Comparison of ENCODE assay signal across 8 cellular contexts in the genomic region with DNA sequence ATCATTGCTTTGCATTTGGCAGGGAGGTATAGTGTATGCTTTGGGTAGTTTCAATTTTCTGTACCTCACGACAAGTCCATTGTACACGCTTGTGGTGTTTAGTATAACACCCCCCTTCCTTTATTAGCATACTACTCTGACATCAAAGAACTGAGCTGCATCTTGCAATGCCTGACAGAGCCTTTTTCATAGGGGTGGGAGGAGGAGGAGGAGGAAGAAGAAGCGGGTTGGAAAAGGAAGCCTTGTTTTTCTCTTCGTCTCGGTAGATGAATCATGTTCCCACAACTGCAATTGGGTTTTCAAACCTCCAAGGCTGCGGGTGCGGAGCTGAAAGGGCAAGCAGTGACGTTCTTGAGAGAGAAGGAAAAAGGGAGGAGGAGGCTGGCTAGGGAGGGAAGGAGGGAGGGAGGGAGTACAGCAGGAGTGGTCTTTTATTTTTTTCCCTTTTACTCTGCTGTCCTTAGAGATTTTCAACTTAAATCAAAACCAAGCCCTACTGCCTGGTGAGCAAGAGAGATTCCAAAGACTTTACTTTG.
DNase-seq lines count a peak whose midpoint lies in the region; ATAC-seq and TF ChIP-seq lines count a peak whose summit lies in the region.

No MANE protein-coding gene starts in this region.

- H3F3A ChIP-seq in SK-N-SH (replicated peaks; ENCODE audit: insufficient read depth): peaks cover 22% of the 10 kb centered on the region

- no peaks in the 10 kb centered on the region for H3K27me3 Mint-ChIP-seq in CD14-positive monocyte (ENCODE audit: low read depth in 3 of 3)

- H3K9me2 ChIP-seq in SK-N-SH: no peaks in the 10 kb centered on the region

- intact Hi-C loops in CD14-positive monocyte (cut with micrococcal nuclease): no loop called here
- intact Hi-C loops in gastrocnemius medialis (cut with DNase I; ENCODE audit: low total_unique reads): loop anchor here (2.0 to 10.0 kb wide), 3 partner anchors 88 to 223 kb away; a partner anchor contains a TSS

- no peaks in the 10 kb centered on the region for H4K20me1 ChIP-seq in SK-N-SH (ENCODE audit: insufficient read depth)

- ATAC-seq in gastrocnemius medialis: peak; percentile 68 to 77
- no peak for ATAC-seq in GM18517 (IDR thresholded peaks at IDR 0.05; ENCODE audit: unreplicated experiment)

- CTCF ChIA-PET in SK-N-SH (lab: Yijun Ruan, JAX): interaction anchor here (0.5 to 2.0 kb wide), 3 partner anchors 18 to 133 kb away, joined by 3 to 5 read pairs (median 4); no protein-coding TSS in a partner anchor

- H3K4me1 ChIP-seq in SK-N-SH (ENCODE audit: control insufficient read depth in 1 of 2, insufficient read depth in 2 of 2, low read depth in 1 of 2, low read length in 1 of 2) (peaks cover 36 to 67% of the 10 kb centered on the region in 2 experiments), gastrocnemius medialis (peaks cover 88 to 99% of the 10 kb centered on the region in 2 donors)

- POLR2A ChIA-PET in SK-N-SH (lab: Yijun Ruan, JAX): no interaction called here

- no peaks in the 10 kb centered on the region for H3K9me3 Mint-ChIP-seq in CD14-positive monocyte

- H3K4me3 ChIP-seq in SK-N-SH (ENCODE audit: low read depth in 2 of 2, low read length in 1 of 2): peak overlapping the region; percentile 23 to 48; a peak in 3 of 4 replicates
- H3K4me3 ChIP-seq in gastrocnemius medialis: peak overlapping the region; percentile 41 to 67 (median 54)

- no peak for TF ChIP-seq CTCF in CD14-positive monocyte (IDR thresholded peaks at IDR 0.05)
- no peak for TF ChIP-seq CTCF in SK-N-SH (IDR thresholded peaks at IDR 0.05)
- no peak for TF ChIP-seq CTCF in gastrocnemius medialis (IDR thresholded peaks at IDR 0.05 in 4 of 5, conservative IDR thresholded peaks at IDR 0.05 in 1 of 5)

- no peaks in the 10 kb centered on the region for H3K9me3 ChIP-seq in SK-N-SH
- H3K9me3 ChIP-seq in gastrocnemius medialis: no peaks in the 10 kb centered on the region

- peak overlapping the region; percentile 37; the same call in 1 of the 2 replicates for H2AFZ ChIP-seq in SK-N-SH (ENCODE audit: low read depth)

- peak overlapping the region; percentile 49 for H3K9ac ChIP-seq in SK-N-SH

- H3K27me3 ChIP-seq in SK-N-SH (ENCODE audit: insufficient read depth): no peaks in the 10 kb centered on the region
- no peaks in the 10 kb centered on the region for H3K27me3 ChIP-seq in gastrocnemius medialis

- H3K36me3 Mint-ChIP-seq in CD14-positive monocyte: peaks cover 22 to 37% of the 10 kb centered on the region in 2 donors

- no peak for TF ChIP-seq RAD21 in SK-N-SH (IDR thresholded peaks at IDR 0.05; ENCODE audit: low read length)

- no peak overlapping the region for H3K27ac Mint-ChIP-seq in CD14-positive monocyte

- peak in 1 of 2 experiments; percentile 12; a peak in 1 of 4 replicates for TF ChIP-seq EP300 in SK-N-SH (IDR thresholded peaks at IDR 0.05; ENCODE audit: borderline replicate concordance in 1 of 2, low read depth in 1 of 2, low read length in 1 of 2)

- H3K79me2 ChIP-seq in SK-N-SH (ENCODE audit: insufficient read depth): peaks cover 48% of the 10 kb centered on the region

- TF ChIP-seq POLR2A in gastrocnemius medialis (IDR thresholded peaks at IDR 0.05): peak; percentile 54 to 78

- in situ Hi-C loops in gastrocnemius medialis (cut with MboI; ENCODE audit: low sequenced_read_pairs in 4 of 4): loop anchor here in 3 of 4 donors (10.0 to 25.0 kb wide), 2 partner anchors 86 to 218 kb away; no protein-coding TSS in a partner anchor

- 25% methylated on average over 8 of the region's 8 CpGs for WGBS in SK-N-SH (ENCODE audit: low lambda C conversion rate)

- no peak overlapping the region for H3K4me3 Mint-ChIP-seq in CD14-positive monocyte

- H3K4me1 Mint-ChIP-seq in CD14-positive monocyte: peaks cover 46% of the 10 kb centered on the region

- peak overlapping the region; percentile 90 to 95; a peak in 3 of 4 replicates for H3K27ac ChIP-seq in SK-N-SH (ENCODE audit: low read depth in 2 of 2, low read length in 1 of 2)
- peak overlapping the region; percentile 81 to 86 (median 82) for H3K27ac ChIP-seq in gastrocnemius medialis

- DNase-seq in CD14-positive monocyte (ENCODE audit: low spot score) (peak; percentile 78), H4 (ENCODE audit: low spot score) (peak; percentile 84), SK-N-SH (no peak), amniotic stem cell (lab: John Stamatoyannopoulos, UW) (peak; percentile 90), hypothalamus (lab: John Stamatoyannopoulos, UW) (peak in 35 of 51 donors; percentile 3 to 73 (median 27)), gastrocnemius medialis (peak; percentile 80 to 81), NCI-H1048 (lab: John Stamatoyannopoulos, UW) (no peak)

- H3K4me2 ChIP-seq in SK-N-SH: peak overlapping the region; percentile 58

- H3K36me3 ChIP-seq in SK-N-SH (replicated peaks in 1 of 2; ENCODE audit: control insufficient read depth in 1 of 2, insufficient read depth in 2 of 2, low read length in 1 of 2) (no peaks in the 10 kb centered on the region), gastrocnemius medialis (no peaks in the 10 kb centered on the region)

TF ChIP-seq in SK-N-SH, 30 proteins besides CTCF, POLR2A, EP300 and RAD21 (continues in another document):
- TF ChIP-seq GABPA (IDR thresholded peaks at IDR 0.05; ENCODE audit: low read depth) (no peak), SMC3 (IDR thresholded peaks at IDR 0.05; ENCODE audit: low read depth, low read length) (no peak), TCF12 (IDR thresholded peaks at IDR 0.05) (peak; percentile 54; the same call in 1 of the 2 replicates), NFIC (IDR thresholded peaks at IDR 0.05; ENCODE audit: borderline replicate concordance) (no peak; the same call in 1 of the 2 replicates), EZH2phosphoT487 (IDR thresholded peaks at IDR 0.05; ENCODE audit: borderline replicate concordance, low read depth) (no peak), MEF2A (IDR thresholded peaks at IDR 0.05; ENCODE audit: borderline replicate concordance, low read depth) (no peak), ELF1 (IDR thresholded peaks at IDR 0.05) (no peak), FOSL2 (IDR thresholded peaks at IDR 0.05; ENCODE audit: borderline replicate concordance, low read depth) (peak; percentile 63; the same call in 1 of the 2 replicates), JUND (IDR thresholded peaks at IDR 0.05) (no peak; the same call in 1 of the 2 replicates), NRF1 (IDR thresholded peaks at IDR 0.05; ENCODE audit: low read depth, low read length) (no peak), RXRA (IDR thresholded peaks at IDR 0.05; ENCODE audit: borderline replicate concordance, low read depth) (no peak), SIN3A (IDR thresholded peaks at IDR 0.05; ENCODE audit: borderline replicate concordance, low read depth, low read length) (no peak), FOXM1 (IDR thresholded peaks at IDR 0.05; ENCODE audit: low read depth) (no peak), TAF1 (IDR thresholded peaks at IDR 0.05; ENCODE audit: borderline replicate concordance, low read depth, low read length) (no peak), YY1 (IDR thresholded peaks at IDR 0.05; ENCODE audit: low read depth) (no peak)
- TF ChIP-seq, protein P1, sequence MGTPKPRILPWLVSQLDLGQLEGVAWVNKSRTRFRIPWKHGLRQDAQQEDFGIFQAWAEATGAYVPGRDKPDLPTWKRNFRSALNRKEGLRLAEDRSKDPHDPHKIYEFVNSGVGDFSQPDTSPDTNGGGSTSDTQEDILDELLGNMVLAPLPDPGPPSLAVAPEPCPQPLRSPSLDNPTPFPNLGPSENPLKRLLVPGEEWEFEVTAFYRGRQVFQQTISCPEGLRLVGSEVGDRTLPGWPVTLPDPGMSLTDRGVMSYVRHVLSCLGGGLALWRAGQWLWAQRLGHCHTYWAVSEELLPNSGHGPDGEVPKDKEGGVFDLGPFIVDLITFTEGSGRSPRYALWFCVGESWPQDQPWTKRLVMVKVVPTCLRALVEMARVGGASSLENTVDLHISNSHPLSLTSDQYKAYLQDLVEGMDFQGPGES (IDR thresholded peaks at IDR 0.05; ENCODE audit: low read depth, low read length): no peak
- TF ChIP-seq, protein P2, sequence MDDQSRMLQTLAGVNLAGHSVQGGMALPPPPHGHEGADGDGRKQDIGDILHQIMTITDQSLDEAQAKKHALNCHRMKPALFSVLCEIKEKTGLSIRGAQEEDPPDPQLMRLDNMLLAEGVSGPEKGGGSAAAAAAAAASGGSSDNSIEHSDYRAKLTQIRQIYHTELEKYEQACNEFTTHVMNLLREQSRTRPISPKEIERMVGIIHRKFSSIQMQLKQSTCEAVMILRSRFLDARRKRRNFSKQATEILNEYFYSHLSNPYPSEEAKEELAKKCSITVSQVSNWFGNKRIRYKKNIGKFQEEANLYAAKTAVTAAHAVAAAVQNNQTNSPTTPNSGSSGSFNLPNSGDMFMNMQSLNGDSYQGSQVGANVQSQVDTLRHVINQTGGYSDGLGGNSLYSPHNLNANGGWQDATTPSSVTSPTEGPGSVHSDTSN (IDR thresholded peaks at IDR 0.05): no peak
- TF ChIP-seq, protein P3, sequence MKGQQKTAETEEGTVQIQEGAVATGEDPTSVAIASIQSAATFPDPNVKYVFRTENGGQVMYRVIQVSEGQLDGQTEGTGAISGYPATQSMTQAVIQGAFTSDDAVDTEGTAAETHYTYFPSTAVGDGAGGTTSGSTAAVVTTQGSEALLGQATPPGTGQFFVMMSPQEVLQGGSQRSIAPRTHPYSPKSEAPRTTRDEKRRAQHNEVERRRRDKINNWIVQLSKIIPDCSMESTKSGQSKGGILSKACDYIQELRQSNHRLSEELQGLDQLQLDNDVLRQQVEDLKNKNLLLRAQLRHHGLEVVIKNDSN (IDR thresholded peaks at IDR 0.05; ENCODE audit: borderline replicate concordance, low read depth): no peak

Comparison
In these comparisons a context has a peak if more than half of its experiments do, and no peak if none do; other contexts are left out.
1. DNase-seq: peak in CD14-positive monocyte (single experiment), H4 (single experiment), amniotic stem cell (single experiment), hypothalamus (35 of 51) and gastrocnemius medialis (2 of 2); none in SK-N-SH (single experiment) and NCI-H1048 (single experiment).